Comparison of ENCODE assay signal across 15 cellular contexts in the genomic region with DNA sequence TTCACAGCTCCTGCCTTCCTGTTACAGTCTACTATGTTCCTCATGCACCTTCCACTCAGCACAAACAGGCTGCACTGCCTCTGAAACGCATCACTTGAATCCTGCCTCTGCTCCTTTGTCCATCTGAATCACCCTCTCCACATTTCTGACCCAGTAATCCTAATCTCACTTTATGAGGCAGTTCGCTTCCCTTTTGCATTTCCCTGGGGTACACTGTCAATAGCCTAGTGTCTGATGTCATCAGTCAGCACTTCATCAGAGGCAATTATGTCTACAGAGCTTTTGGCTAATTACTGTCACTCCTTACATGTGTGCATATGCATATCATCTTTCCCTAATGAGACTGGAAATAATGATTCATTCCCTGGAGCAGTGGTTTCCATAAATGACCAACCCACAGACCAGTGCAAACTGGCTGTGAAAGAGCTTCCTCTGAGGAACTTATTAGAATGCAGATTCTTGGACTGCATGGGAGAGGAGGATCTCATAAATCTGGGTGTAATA. TPM values are rescaled to one million over a fixed set of nuclear protein-coding genes. Genes with fewer than 3 reads are reported as not detected.
DNase-seq lines count a peak whose midpoint lies in the region; ATAC-seq, FAIRE-seq and TF ChIP-seq lines count a peak whose summit lies in the region.
"Had no signal": no experiment of that assay in that cellular context is flagged by ENCODE, and none has a peak within 500 bp of the region (broad histone marks: within the 10 kb centered on the region; RNA-seq: fewer than 3 reads in every experiment).

No MANE protein-coding gene starts in this region.

- no peaks in the 10 kb centered on the region for H4K20me1 ChIP-seq in GM23248 (ENCODE audit: insufficient read depth)

- H3K9ac ChIP-seq in GM23248 = no peak overlapping the region

- TF ChIP-seq CTCF in AG09309 (IDR thresholded peaks at IDR 0.05; ENCODE audit: control insufficient read depth, insufficient read depth, low read depth, low read length, missing control alignments) (no peak), fibroblast of the aortic adventitia (IDR thresholded peaks at IDR 0.05; ENCODE audit: insufficient read depth, low read length) (no peak)

- FAIRE-seq in RCC 7860 (lab: Jason Lieb, UNC) = no peak

- H2AFZ ChIP-seq in GM23248 = no peak overlapping the region

- peaks cover 32% of the 10 kb centered on the region for H3F3A ChIP-seq in GM23248 (ENCODE audit: insufficient read depth)

- ATAC-seq in GM19324 (IDR thresholded peaks at IDR 0.05; ENCODE audit: low FRiP score, unreplicated experiment) (no peak), GM21423 (IDR thresholded peaks at IDR 0.05; ENCODE audit: unreplicated experiment) (no peak)

- peaks cover 26% of the 10 kb centered on the region for H3K4me1 ChIP-seq in GM23248 (ENCODE audit: insufficient read depth)

- no peak overlapping the region for H3K4me2 ChIP-seq in GM23248 (ENCODE audit: unreplicated experiment)

- H3K27ac ChIP-seq in GM23248 = peak overlapping the region; percentile 40
- H3K27ac ChIP-seq: skin epidermis had no signal

- DNase-seq in AG09309 (ENCODE audit: low read depth) (peak; percentile 27), GM23248 (peak; percentile 82), T1000 (lab: John Stamatoyannopoulos, UW) (peak; percentile 44), fibroblast of the aortic adventitia (ENCODE audit: low read depth) (peak; percentile 21), RCC 7860 (ENCODE audit: low spot score) (no peak), cerebellum (ENCODE audit: low spot score) (no peak)
- DNase-seq: activated naive CD4-positive, alpha-beta T cell treated with anti-CD3 and anti-CD28 coated beads for 36 hours; CD4-positive, alpha-beta memory T cell; effector CD4-positive, alpha-beta T cell; KBM-7; NCI-H2227 treated with DMSO at 0.1 percent for 48 hours had no signal

- H3K79me2 ChIP-seq in GM23248 (ENCODE audit: insufficient read depth) = no peaks in the 10 kb centered on the region

- H3K9me2 ChIP-seq in GM23248 (ENCODE audit: insufficient read depth) = no peaks in the 10 kb centered on the region

- no peaks in the 10 kb centered on the region for H3K9me3 ChIP-seq in GM23248 (ENCODE audit: low read depth)

- H3K4me3 ChIP-seq in AG09309 (ENCODE audit: control insufficient read depth, low read depth, low read length) (no peak overlapping the region), GM23248 (no peak overlapping the region), fibroblast of the aortic adventitia (ENCODE audit: low read depth, low read length) (no peak overlapping the region)
- H3K4me3 ChIP-seq: skin epidermis had no signal

- WGBS in GM23248 (ENCODE audit: low coverage in 1 of 2, low lambda C conversion rate in 2 of 2, missing lambda C conversion rate in 2 of 2), 2 experiments = 20 to 23% methylated on average over 2 of the region's 2 CpGs

- in situ Hi-C loops in GM23248 (cut with MboI) = no loop called here

- H3K36me3 ChIP-seq in GM23248 (ENCODE audit: low read depth) = peaks cover 6% of the 10 kb centered on the region; the same call in 1 of the 2 replicates

- no peaks in the 10 kb centered on the region for H3K27me3 ChIP-seq in GM23248 (replicated peaks; ENCODE audit: insufficient read depth)

RNA-seq across cellular contexts. Expression of gene CA4, which starts 23.6 kb away (rescaled TPM):
- total RNA-seq in GM23248 (2014; rRNA removed; shearing (Covaris generic)) = not detected in 2 replicates
- polyA plus RNA-seq in GM23248 (2016; fragmentation: Nextera tagmentation; extraction: Ambion mirVana) = not detected in 2 replicates
- total RNA-seq in fibroblast of the aortic adventitia (ENCODE audit: low replicate concordance) = not detected in 2 replicates
- total RNA-seq in cerebellum = 3.2 TPM
- total RNA-seq: activated naive CD4-positive, alpha-beta T cell treated with anti-CD3 and anti-CD28 coated beads for 36 hours; CD4-positive, alpha-beta memory T cell; SK-MEL-5 had no signal
- polyA plus RNA-seq: CD4-positive, alpha-beta memory T cell had no signal

Comparison
In these comparisons a context has a peak if more than half of its experiments do, and no peak if none do; other contexts are left out.
1. DNase-seq: peak in AG09309 (single experiment), GM23248 (single experiment), T1000 (single experiment) and fibroblast of the aortic adventitia (single experiment); none in RCC 7860 (single experiment) and cerebellum (single experiment).